9 cellular contexts compared by ENCODE assay signal in the genomic region with DNA sequence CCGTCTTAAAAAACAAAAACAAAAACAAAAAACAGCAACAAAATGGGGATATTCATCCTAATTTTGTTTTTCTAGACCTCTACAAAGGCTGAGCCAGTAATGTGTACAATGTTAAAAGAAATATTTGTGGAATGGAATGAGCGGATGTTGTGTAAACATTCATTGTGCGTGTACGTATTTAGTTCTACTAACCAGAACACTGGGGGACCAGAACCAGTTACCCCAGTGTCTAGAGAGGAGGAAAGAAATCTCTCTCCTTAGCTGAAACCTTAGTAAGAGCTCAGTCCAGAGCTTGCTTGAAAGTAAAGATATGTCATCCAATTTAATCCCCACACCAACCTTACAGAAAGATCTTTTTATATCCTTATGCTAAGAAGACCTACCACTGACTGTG.
A peak's percentile ranks its signal among the peaks of the same experiment; 100 is the strongest.
DNase-seq lines count a peak whose midpoint lies in the region; ATAC-seq and TF ChIP-seq lines count a peak whose summit lies in the region.
"Had no signal": no experiment of that assay in that cellular context is flagged by ENCODE, and none has a peak within 500 bp of the region (broad histone marks: within the 10 kb centered on the region; RNA-seq: fewer than 3 reads in every experiment).

No MANE protein-coding gene starts in this region.

- no peaks in the 10 kb centered on the region for H3K9me3 Mint-ChIP-seq in chondrocyte (ENCODE audit: low read depth)
- no peaks in the 10 kb centered on the region for H3K9me3 Mint-ChIP-seq in natural killer cell treated with Interleukin-12 subunit alpha and Interleukin-12 subunit beta and Interleukin-15 and Interleukin-18, amount 100 ng/mL, for 72 hours

- H3K79me2 ChIP-seq in ACC112 (ENCODE audit: control insufficient read depth, insufficient read depth, low read length, unreplicated experiment), result no peaks in the 10 kb centered on the region

- H3K4me3 Mint-ChIP-seq in chondrocyte (ENCODE audit: unreplicated experiment), result no peak overlapping the region
- peak overlapping the region; percentile 49 for H3K4me3 Mint-ChIP-seq in natural killer cell treated with Interleukin-12 subunit alpha and Interleukin-12 subunit beta and Interleukin-15 and Interleukin-18, amount 100 ng/mL, for 72 hours

- H3K36me3 ChIP-seq in ACC112 (ENCODE audit: insufficient read depth, low read length), result no peaks in the 10 kb centered on the region

- H3K27ac Mint-ChIP-seq in chondrocyte (ENCODE audit: unreplicated experiment), result peak overlapping the region; percentile 82
- peak overlapping the region; percentile 28 to 71 for H3K27ac Mint-ChIP-seq in natural killer cell treated with Interleukin-12 subunit alpha and Interleukin-12 subunit beta and Interleukin-15 and Interleukin-18, amount 100 ng/mL, for 72 hours

- no peaks in the 10 kb centered on the region for H3K27me3 Mint-ChIP-seq in chondrocyte (ENCODE audit: low read depth)
- H3K27me3 Mint-ChIP-seq in natural killer cell treated with Interleukin-12 subunit alpha and Interleukin-12 subunit beta and Interleukin-15 and Interleukin-18, amount 100 ng/mL, for 72 hours, result peaks cover 0 to 9% of the 10 kb centered on the region in 2 donors

- H3K4me1 Mint-ChIP-seq in chondrocyte (ENCODE audit: low read depth), result peaks cover 19% of the 10 kb centered on the region
- peaks cover 8 to 14% of the 10 kb centered on the region in 2 donors for H3K4me1 Mint-ChIP-seq in natural killer cell treated with Interleukin-12 subunit alpha and Interleukin-12 subunit beta and Interleukin-15 and Interleukin-18, amount 100 ng/mL, for 72 hours (ENCODE audit: low read depth in 2 of 2)

- peak overlapping the region; percentile 58 for H2AFZ ChIP-seq in ACC112 (ENCODE audit: low read length, unreplicated experiment)

- peaks cover 40% of the 10 kb centered on the region for H3K4me1 ChIP-seq in ACC112 (ENCODE audit: control insufficient read depth, insufficient read depth, low read length, unreplicated experiment)

- peak overlapping the region; percentile 95 for H3K27ac ChIP-seq in ACC112 (ENCODE audit: low read depth, low read length)

- H3K27me3 ChIP-seq in ACC112 (ENCODE audit: insufficient read depth, low read length), result no peaks in the 10 kb centered on the region

- DNase-seq in LHCN-M2 (ENCODE audit: low read depth) (peak; percentile 43), chondrocyte (ENCODE audit: low spot score) (no peak), nucleus accumbens (lab: John Stamatoyannopoulos, UW) (no peak), left lobe of liver (ENCODE audit: low spot score) (no peak), NCI-H146 treated with DMSO at 0.1 percent for 48 hours (lab: John Stamatoyannopoulos, UW; ENCODE audit: unreplicated experiment) (no peak), GM20000 (ENCODE audit: low spot score) (no peak)
- no peak for DNase-seq in natural killer cell treated with Interleukin-12 subunit alpha and Interleukin-12 subunit beta and Interleukin-15 and Interleukin-18, amount 100 ng/mL, for 72 hours (ENCODE audit: low spot score)
- DNase-seq: NCI-H774 had no signal

- no peaks in the 10 kb centered on the region for H3K36me3 Mint-ChIP-seq in chondrocyte (ENCODE audit: low read depth)
- H3K36me3 Mint-ChIP-seq in natural killer cell treated with Interleukin-12 subunit alpha and Interleukin-12 subunit beta and Interleukin-15 and Interleukin-18, amount 100 ng/mL, for 72 hours, result no peaks in the 10 kb centered on the region

- TF ChIP-seq CTCF in chondrocyte (IDR thresholded peaks at IDR 0.05) (no peak), GM20000 (IDR thresholded peaks at IDR 0.05; ENCODE audit: extremely low read depth, missing control alignments) (no peak)

- H3K4me3 ChIP-seq in ACC112 (ENCODE audit: low read depth, low read length), result peak overlapping the region; percentile 14; the same call in 1 of the 2 replicates

- ATAC-seq in natural killer cell treated with Interleukin-12 subunit alpha and Interleukin-12 subunit beta and Interleukin-15 and Interleukin-18, amount 100 ng/mL, for 72 hours, result no peak
- no peak for ATAC-seq in left lobe of liver
